Comparison of ENCODE assay signal across 17 cellular contexts in the genomic region with DNA sequence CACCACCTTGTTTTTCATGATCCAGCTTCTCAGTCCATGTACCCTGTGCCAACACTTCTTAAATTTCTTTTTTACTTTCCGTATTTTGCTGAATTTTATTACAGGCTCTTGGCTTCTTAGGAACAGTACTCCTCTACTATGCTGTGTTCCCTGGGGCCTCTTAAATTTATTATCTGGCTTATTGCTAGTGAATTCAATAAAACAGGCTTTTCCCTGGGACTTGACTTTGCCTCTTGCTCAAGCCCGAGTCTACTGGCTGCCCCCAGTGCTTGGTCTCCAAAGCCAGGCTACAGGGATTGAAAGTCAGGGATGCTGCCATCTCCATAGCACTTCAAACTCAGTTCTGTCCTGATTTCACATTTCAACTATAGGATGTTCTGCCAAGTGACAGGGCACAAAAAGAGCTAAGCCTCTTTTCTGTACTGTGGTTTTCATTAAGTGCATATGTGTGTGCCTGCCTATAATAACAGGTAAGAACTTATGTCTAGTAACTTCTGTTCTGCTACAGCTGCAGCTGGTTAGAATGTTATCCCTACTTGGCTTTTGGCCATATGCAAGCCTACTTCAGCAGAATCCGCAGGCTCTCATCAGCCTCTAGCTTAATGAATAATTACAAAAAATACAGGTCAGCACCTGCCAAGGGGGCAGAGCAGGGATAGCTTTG. TPM values are rescaled to one million over a fixed set of nuclear protein-coding genes. Genes with fewer than 3 reads are reported as not detected.
DNase-seq lines count a peak whose midpoint lies in the region; TF ChIP-seq lines count a peak whose summit lies in the region.
"Had no signal": no experiment of that assay in that cellular context is flagged by ENCODE, and none has a peak within 500 bp of the region (broad histone marks: within the 10 kb centered on the region; RNA-seq: fewer than 3 reads in every experiment).

No MANE protein-coding gene starts in this region.

- TF ChIP-seq CTCF in nephron (IDR thresholded peaks at IDR 0.05; ENCODE audit: unreplicated experiment in 3 of 3) (no peak), sigmoid colon (IDR thresholded peaks at IDR 0.05) (no peak)

- peaks cover 3% of the 10 kb centered on the region for H3K9me3 Mint-ChIP-seq in nephron
- H3K9me3 Mint-ChIP-seq: stimulated activated memory B cell treated with anti-CD40 and anti-IgM and Interleukin-4, amounts not matched to agents 10 μg/mL and 1 μg/mL and 100 μg/mL, for 72 hours had no signal

- peak overlapping the region in 1 of 4 donors; percentile 18 for H3K27ac ChIP-seq in sigmoid colon
- H3K27ac ChIP-seq: coronary artery, HL-60, ovary, upper lobe of right lung had no signal

- no peak overlapping the region for H3K4me3 ChIP-seq in sigmoid colon
- H3K4me3 ChIP-seq: coronary artery, mucosa of descending colon, ovary, upper lobe of right lung had no signal

- peak overlapping the region; percentile 5 to 59 (median 45) for H3K4me3 Mint-ChIP-seq in nephron
- H3K4me3 Mint-ChIP-seq: stimulated activated memory B cell treated with anti-CD40 and anti-IgM and Interleukin-4, amounts not matched to agents 10 μg/mL and 1 μg/mL and 100 μg/mL, for 72 hours; T-helper 17 cell had no signal

- intact Hi-C loops in sigmoid colon (cut with DNase I): no loop called here

- TF ChIP-seq EP300 in sigmoid colon (IDR thresholded peaks at IDR 0.05): no peak

- peaks cover 68% of the 10 kb centered on the region for H3K27me3 Mint-ChIP-seq in nephron (ENCODE audit: low read depth)

- no peaks in the 10 kb centered on the region for H3K4me1 ChIP-seq in sigmoid colon

- 66 to 73% methylated on average over 3 of the region's 3 CpGs for WGBS in sigmoid colon, 2 donors

- no peaks in the 10 kb centered on the region for H3K36me3 ChIP-seq in sigmoid colon
- H3K36me3 ChIP-seq: ovary, upper lobe of right lung had no signal

- H3K27ac Mint-ChIP-seq in nephron: peak overlapping the region; percentile 74 to 94 (median 86)
- H3K27ac Mint-ChIP-seq: stimulated activated memory B cell treated with anti-CD40 and anti-IgM and Interleukin-4, amounts not matched to agents 10 μg/mL and 1 μg/mL and 100 μg/mL, for 72 hours; T-helper 17 cell had no signal

- DNase-seq in AG08395 (ENCODE audit: low spot score): peak; percentile 29
- DNase-seq in NCI-H1092 treated with DMSO at 0.1 percent for 48 hours (lab: John Stamatoyannopoulos, UW): peak; percentile 71
- DNase-seq in RPMI8226: peak; percentile 93
- DNase-seq in activated CD4-positive, CD25-positive, alpha-beta regulatory T cell treated with anti-CD3 and anti-CD28 coated beads, Interleukin-2, amount 50 U/mL, for 72 hours: no peak
- DNase-seq in sigmoid colon: no peak
- no peak for DNase-seq in DMS153 treated with DMSO at 0.1 percent for 48 hours (lab: John Stamatoyannopoulos, UW; ENCODE audit: unreplicated experiment)
- DNase-seq in GM19238 (ENCODE audit: insufficient read length, low spot score): no peak
- DNase-seq: COR-L47, mucosa of descending colon, MV-4-11, ovary, T-helper 17 cell, upper lobe of right lung had no signal

- peaks cover 75% of the 10 kb centered on the region for H3K4me1 Mint-ChIP-seq in nephron
- H3K4me1 Mint-ChIP-seq: stimulated activated memory B cell treated with anti-CD40 and anti-IgM and Interleukin-4, amounts not matched to agents 10 μg/mL and 1 μg/mL and 100 μg/mL, for 72 hours had no signal

- peaks cover 4% of the 10 kb centered on the region for H3K36me3 Mint-ChIP-seq in nephron (ENCODE audit: low read depth)

- H3K27me3 ChIP-seq in sigmoid colon: peaks cover 0 to 8% (median 0%) of the 10 kb centered on the region in 3 donors
- H3K27me3 ChIP-seq: ovary had no signal

- peaks cover 0 to 7% (median 0%) of the 10 kb centered on the region in 4 donors for H3K9me3 ChIP-seq in sigmoid colon
- H3K9me3 ChIP-seq: mucosa of descending colon, ovary, upper lobe of right lung had no signal

- TF ChIP-seq POLR2A in sigmoid colon (IDR thresholded peaks at IDR 0.05): no peak

RNA-seq across cellular contexts. Expression of a gene that starts 8.4 kb away (rescaled TPM):
- total RNA-seq in sigmoid colon: 1 to 10 TPM; 3.9 to 10.0 (median 5.9) TPM
- 1 to 10 TPM in 2 of 3 donors, under 1 TPM in 1; 0.46 to 7.3 (median 3.0) TPM for polyA plus RNA-seq in sigmoid colon

Comparison
In these comparisons a context has a peak if more than half of its experiments do, and no peak if none do; other contexts are left out.
1. DNase-seq: peak in AG08395 (single experiment), NCI-H1092 treated with DMSO at 0.1 percent for 48 hours (single experiment) and RPMI8226 (single experiment); none in activated CD4-positive, CD25-positive, alpha-beta regulatory T cell treated with anti-CD3 and anti-CD28 coated beads, Interleukin-2, amount 50 U/mL, for 72 hours (single experiment), sigmoid colon (single experiment), DMS153 treated with DMSO at 0.1 percent for 48 hours (single experiment) and GM19238 (single experiment).